8 cellular contexts compared by ENCODE assay signal in genomic region chrX:40094900-40095587, GRCh38. TPM values are rescaled to one million over a fixed set of nuclear protein-coding genes. Genes with fewer than 3 reads are reported as not detected.
DNase-seq lines count a peak whose midpoint lies in the region; ATAC-seq and TF ChIP-seq lines count a peak whose summit lies in the region.

No MANE protein-coding gene starts in this region.

- ATAC-seq in SK-N-SH treated with all-trans-retinoic acid at 6 μM for 48 hours (no peak), HG03520 (IDR thresholded peaks at IDR 0.05; ENCODE audit: unreplicated experiment) (no peak)
- no peak for ATAC-seq in stimulated activated naive B cell treated with anti-CD40 and anti-IgM and Interleukin-4, amounts not matched to agents 10 μg/mL and 1 μg/mL and 100 μg/mL, for 72 hours (replicated peaks)

- DNase-seq in SK-N-SH (peak; percentile 30), iPS DF 6.9 (ENCODE audit: low read depth, low spot score) (no peak), NCI-H345 treated with DMSO at 0.1 percent for 48 hours (lab: John Stamatoyannopoulos, UW; ENCODE audit: unreplicated experiment) (no peak), AML-193 (lab: John Stamatoyannopoulos, UW) (no peak)
- peak; percentile 17 for DNase-seq in activated CD4-positive, alpha-beta memory T cell treated with anti-CD3 and anti-CD28 coated beads, Interleukin-2, amount 10 ng/mL, durations not matched to agents 7 days and 5 days
- DNase-seq in stimulated activated naive B cell treated with anti-CD40 and anti-IgM and Interleukin-4, amounts not matched to agents 10 μg/mL and 1 μg/mL and 100 μg/mL, for 72 hours: peak; percentile 6

- H3F3A ChIP-seq in SK-N-SH (replicated peaks; ENCODE audit: insufficient read depth): peaks cover 8% of the 10 kb centered on the region

- H3K36me3 ChIP-seq in SK-N-SH (replicated peaks in 1 of 2; ENCODE audit: control insufficient read depth in 1 of 2, insufficient read depth in 2 of 2, low read length in 1 of 2): no peaks in the 10 kb centered on the region
- no peaks in the 10 kb centered on the region for H3K36me3 ChIP-seq in iPS DF 6.9 (ENCODE audit: control insufficient read depth, insufficient read depth, low read length)

- no peaks in the 10 kb centered on the region for H3K9me2 ChIP-seq in SK-N-SH

- peaks cover 9% of the 10 kb centered on the region; the same call in 1 of the 2 replicates for H3K27me3 ChIP-seq in SK-N-SH (ENCODE audit: insufficient read depth)
- no peaks in the 10 kb centered on the region for H3K27me3 ChIP-seq in iPS DF 6.9 (ENCODE audit: control insufficient read depth, insufficient read depth, low read length)

- peak overlapping the region; percentile 65; the same call in 1 of the 2 replicates for H3K9ac ChIP-seq in SK-N-SH

- H3K27me3 Mint-ChIP-seq in activated CD4-positive, alpha-beta memory T cell treated with anti-CD3 and anti-CD28 coated beads, Interleukin-2, amount 10 ng/mL, durations not matched to agents 7 days and 5 days: no peaks in the 10 kb centered on the region
- peaks cover 0 to 24% of the 10 kb centered on the region in 2 donors for H3K27me3 Mint-ChIP-seq in stimulated activated naive B cell treated with anti-CD40 and anti-IgM and Interleukin-4, amounts not matched to agents 10 μg/mL and 1 μg/mL and 100 μg/mL, for 72 hours

- no peaks in the 10 kb centered on the region for H3K9me3 Mint-ChIP-seq in activated CD4-positive, alpha-beta memory T cell treated with anti-CD3 and anti-CD28 coated beads, Interleukin-2, amount 10 ng/mL, durations not matched to agents 7 days and 5 days
- no peaks in the 10 kb centered on the region for H3K9me3 Mint-ChIP-seq in stimulated activated naive B cell treated with anti-CD40 and anti-IgM and Interleukin-4, amounts not matched to agents 10 μg/mL and 1 μg/mL and 100 μg/mL, for 72 hours

- peak overlapping the region; percentile 63 to 79 for H3K27ac ChIP-seq in SK-N-SH (ENCODE audit: low read depth in 2 of 2, low read length in 1 of 2)
- H3K27ac ChIP-seq in iPS DF 6.9 (ENCODE audit: low read length): no peak overlapping the region

- H3K79me2 ChIP-seq in SK-N-SH (ENCODE audit: insufficient read depth): peaks cover 64% of the 10 kb centered on the region

- peak overlapping the region; percentile 92 for H3K4me3 Mint-ChIP-seq in activated CD4-positive, alpha-beta memory T cell treated with anti-CD3 and anti-CD28 coated beads, Interleukin-2, amount 10 ng/mL, durations not matched to agents 7 days and 5 days
- peak overlapping the region; percentile 86 to 89 for H3K4me3 Mint-ChIP-seq in stimulated activated naive B cell treated with anti-CD40 and anti-IgM and Interleukin-4, amounts not matched to agents 10 μg/mL and 1 μg/mL and 100 μg/mL, for 72 hours

- H3K27ac Mint-ChIP-seq in activated CD4-positive, alpha-beta memory T cell treated with anti-CD3 and anti-CD28 coated beads, Interleukin-2, amount 10 ng/mL, durations not matched to agents 7 days and 5 days: peak overlapping the region; percentile 81
- peak overlapping the region; percentile 94 for H3K27ac Mint-ChIP-seq in stimulated activated naive B cell treated with anti-CD40 and anti-IgM and Interleukin-4, amounts not matched to agents 10 μg/mL and 1 μg/mL and 100 μg/mL, for 72 hours

- H3K4me1 ChIP-seq in SK-N-SH (ENCODE audit: control insufficient read depth in 1 of 2, insufficient read depth in 2 of 2, low read depth in 1 of 2, low read length in 1 of 2): peaks cover 3 to 23% of the 10 kb centered on the region in 2 experiments; a peak in 2 of 4 replicates
- H3K4me1 ChIP-seq in iPS DF 6.9 (ENCODE audit: control insufficient read depth, insufficient read depth, low read length): no peaks in the 10 kb centered on the region; the same call in none of the 2 replicates

- TF ChIP-seq RAD21 in SK-N-SH (IDR thresholded peaks at IDR 0.05; ENCODE audit: low read length): no peak

- peaks cover 35% of the 10 kb centered on the region for H3K4me1 Mint-ChIP-seq in activated CD4-positive, alpha-beta memory T cell treated with anti-CD3 and anti-CD28 coated beads, Interleukin-2, amount 10 ng/mL, durations not matched to agents 7 days and 5 days
- peaks cover 30 to 52% of the 10 kb centered on the region in 2 donors for H3K4me1 Mint-ChIP-seq in stimulated activated naive B cell treated with anti-CD40 and anti-IgM and Interleukin-4, amounts not matched to agents 10 μg/mL and 1 μg/mL and 100 μg/mL, for 72 hours

- no peak for TF ChIP-seq EP300 in SK-N-SH (IDR thresholded peaks at IDR 0.05; ENCODE audit: borderline replicate concordance in 1 of 2, low read depth in 1 of 2, low read length in 1 of 2)

- H3K4me2 ChIP-seq in SK-N-SH: peak overlapping the region; percentile 85

- H3K36me3 Mint-ChIP-seq in activated CD4-positive, alpha-beta memory T cell treated with anti-CD3 and anti-CD28 coated beads, Interleukin-2, amount 10 ng/mL, durations not matched to agents 7 days and 5 days (ENCODE audit: low read depth): peaks cover 10% of the 10 kb centered on the region
- peaks cover 4 to 25% of the 10 kb centered on the region in 2 donors for H3K36me3 Mint-ChIP-seq in stimulated activated naive B cell treated with anti-CD40 and anti-IgM and Interleukin-4, amounts not matched to agents 10 μg/mL and 1 μg/mL and 100 μg/mL, for 72 hours

- H3K9me3 ChIP-seq in SK-N-SH: no peaks in the 10 kb centered on the region
- no peaks in the 10 kb centered on the region for H3K9me3 ChIP-seq in iPS DF 6.9 (ENCODE audit: control insufficient read depth, insufficient read depth, low read length)

- CTCF ChIA-PET in SK-N-SH (lab: Yijun Ruan, JAX): interaction anchor here (1.1 kb wide), 1 partner anchor 365 kb away, joined by 6 read pairs; no protein-coding TSS in a partner anchor
- CTCF ChIA-PET in activated CD4-positive, alpha-beta memory T cell treated with anti-CD3 and anti-CD28 coated beads, Interleukin-2, amount 10 ng/mL, durations not matched to agents 7 days and 5 days (lab: Charles Lee): interaction anchor here (0.7 kb wide), 1 partner anchor 102 kb away, joined by 3 read pairs; no protein-coding TSS in a partner anchor

- H4K20me1 ChIP-seq in SK-N-SH (ENCODE audit: insufficient read depth): peaks cover 27% of the 10 kb centered on the region

- 29% methylated on average over 10 of the region's 34 CpGs for WGBS in SK-N-SH (ENCODE audit: low lambda C conversion rate)
- WGBS in iPS DF 6.9 (ENCODE audit: insufficient coverage, insufficient read length): no CpG with 5 or more reads among the region's 34 CpGs

- H3K4me3 ChIP-seq in SK-N-SH (ENCODE audit: low read depth in 2 of 2, low read length in 1 of 2) (peak overlapping the region; percentile 60 to 68), iPS DF 6.9 (ENCODE audit: low read length) (peak overlapping the region; percentile 65)

- POLR2A ChIA-PET in SK-N-SH (lab: Yijun Ruan, JAX): interaction anchor here (0.6 to 1.6 kb wide), 4 partner anchors 57 to 369 kb away, joined by 3 to 4 read pairs (median 4); no protein-coding TSS in a partner anchor
- POLR2A ChIA-PET in activated CD4-positive, alpha-beta memory T cell treated with anti-CD3 and anti-CD28 coated beads, Interleukin-2, amount 10 ng/mL, durations not matched to agents 7 days and 5 days (lab: Charles Lee): interaction anchor here (0.8 to 18.0 kb wide), 9 partner anchors 10 to 364 kb away, joined by 3 to 387 read pairs (median 5); no protein-coding TSS in a partner anchor

- H2AFZ ChIP-seq in SK-N-SH (ENCODE audit: low read depth): no peak overlapping the region

- TF ChIP-seq CTCF in SK-N-SH (IDR thresholded peaks at IDR 0.05): no peak

TF ChIP-seq in SK-N-SH, 30 proteins besides CTCF, POLR2A, EP300 and RAD21 (continues in another document):
- TF ChIP-seq POLR2AphosphoS5 (IDR thresholded peaks at IDR 0.05; ENCODE audit: low read depth, low read length) (no peak), MAX (IDR thresholded peaks at IDR 0.05; ENCODE audit: low read depth) (no peak), SIN3A (IDR thresholded peaks at IDR 0.05; ENCODE audit: borderline replicate concordance, low read depth, low read length) (no peak), MEF2A (IDR thresholded peaks at IDR 0.05; ENCODE audit: borderline replicate concordance, low read depth) (no peak)
- TF ChIP-seq, protein P1, sequence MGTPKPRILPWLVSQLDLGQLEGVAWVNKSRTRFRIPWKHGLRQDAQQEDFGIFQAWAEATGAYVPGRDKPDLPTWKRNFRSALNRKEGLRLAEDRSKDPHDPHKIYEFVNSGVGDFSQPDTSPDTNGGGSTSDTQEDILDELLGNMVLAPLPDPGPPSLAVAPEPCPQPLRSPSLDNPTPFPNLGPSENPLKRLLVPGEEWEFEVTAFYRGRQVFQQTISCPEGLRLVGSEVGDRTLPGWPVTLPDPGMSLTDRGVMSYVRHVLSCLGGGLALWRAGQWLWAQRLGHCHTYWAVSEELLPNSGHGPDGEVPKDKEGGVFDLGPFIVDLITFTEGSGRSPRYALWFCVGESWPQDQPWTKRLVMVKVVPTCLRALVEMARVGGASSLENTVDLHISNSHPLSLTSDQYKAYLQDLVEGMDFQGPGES (IDR thresholded peaks at IDR 0.05; ENCODE audit: low read depth, low read length): no peak

TF ChIP-seq in SK-N-SH treated with all-trans-retinoic acid at 6 μM for 48 hours, 23 proteins besides CTCF, POLR2A, EP300 and RAD21 (continues in another document):
- TF ChIP-seq, protein P2, sequence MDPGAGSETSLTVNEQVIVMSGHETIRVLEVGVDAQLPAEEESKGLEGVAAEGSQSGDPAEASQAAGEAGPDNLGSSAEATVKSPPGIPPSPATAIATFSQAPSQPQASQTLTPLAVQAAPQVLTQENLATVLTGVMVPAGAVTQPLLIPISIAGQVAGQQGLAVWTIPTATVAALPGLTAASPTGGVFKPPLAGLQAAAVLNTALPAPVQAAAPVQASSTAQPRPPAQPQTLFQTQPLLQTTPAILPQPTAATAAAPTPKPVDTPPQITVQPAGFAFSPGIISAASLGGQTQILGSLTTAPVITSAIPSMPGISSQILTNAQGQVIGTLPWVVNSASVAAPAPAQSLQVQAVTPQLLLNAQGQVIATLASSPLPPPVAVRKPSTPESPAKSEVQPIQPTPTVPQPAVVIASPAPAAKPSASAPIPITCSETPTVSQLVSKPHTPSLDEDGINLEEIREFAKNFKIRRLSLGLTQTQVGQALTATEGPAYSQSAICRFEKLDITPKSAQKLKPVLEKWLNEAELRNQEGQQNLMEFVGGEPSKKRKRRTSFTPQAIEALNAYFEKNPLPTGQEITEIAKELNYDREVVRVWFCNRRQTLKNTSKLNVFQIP (CRISPR knock-in tag; IDR thresholded peaks at IDR 0.05; ENCODE audit: borderline replicate concordance, low read depth): no peak

RNA-seq across cellular contexts. Expression of gene BCOR, which starts 2.7 kb away (rescaled TPM):
- 6.9 and 8.8 TPM in 2 replicates for polyA plus RNA-seq in SK-N-SH (2012; rRNA removed)
- polyA plus RNA-seq in SK-N-SH (2012; cell fraction: cytosol; rRNA removed): 8.4 and 9.4 TPM in 2 replicates
- 19.4 and 21.9 TPM in 2 replicates for polyA plus RNA-seq in SK-N-SH (2012; cell fraction: nucleus; rRNA removed)
- total RNA-seq in activated CD4-positive, alpha-beta memory T cell treated with anti-CD3 and anti-CD28 coated beads, Interleukin-2, amount 10 ng/mL, durations not matched to agents 7 days and 5 days: 10 to 100 TPM; 46.6 to 46.8 TPM

Comparison
In these comparisons a context has a peak if more than half of its experiments do, and no peak if none do; other contexts are left out.
1. DNase-seq: peak in SK-N-SH (single experiment), activated CD4-positive, alpha-beta memory T cell treated with anti-CD3 and anti-CD28 coated beads, Interleukin-2, amount 10 ng/mL, durations not matched to agents 7 days and 5 days (single experiment) and stimulated activated naive B cell treated with anti-CD40 and anti-IgM and Interleukin-4, amounts not matched to agents 10 μg/mL and 1 μg/mL and 100 μg/mL, for 72 hours (single experiment); none in iPS DF 6.9 (single experiment), NCI-H345 treated with DMSO at 0.1 percent for 48 hours (single experiment) and AML-193 (0 of 2).